17 cellular contexts compared by ENCODE assay signal in the genomic region with DNA sequence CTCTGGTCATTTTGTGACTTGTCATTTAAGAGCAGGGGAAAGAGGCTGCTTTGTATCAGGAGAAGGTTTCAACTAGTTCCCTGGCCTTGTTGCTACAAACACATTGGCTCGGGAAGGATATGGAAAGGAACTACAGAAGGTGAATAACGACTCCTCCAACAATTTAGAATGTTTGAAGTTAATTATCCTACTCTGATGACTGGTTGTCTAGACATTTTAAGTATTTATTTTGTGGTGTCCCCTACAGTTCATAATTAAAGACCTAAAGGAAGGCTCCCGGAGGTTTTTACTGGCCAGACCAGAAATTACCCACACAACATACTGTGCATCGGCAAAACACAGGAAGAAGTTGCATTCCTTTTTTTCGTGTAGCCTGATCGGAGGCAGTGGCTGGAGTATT.
DNase-seq lines count a peak whose midpoint lies in the region.
"Had no signal": no experiment of that assay in that cellular context is flagged by ENCODE, and none has a peak within 500 bp of the region (broad histone marks: within the 10 kb centered on the region; RNA-seq: fewer than 3 reads in every experiment).

No MANE protein-coding gene starts in this region.

- no peaks in the 10 kb centered on the region for H4K20me1 ChIP-seq in GM23248 (ENCODE audit: insufficient read depth)

- no peak overlapping the region for H3K14ac ChIP-seq in trophoblast cell (ENCODE audit: low read length)

- no peak overlapping the region for H3K4ac ChIP-seq in trophoblast cell (ENCODE audit: low read depth, low read length)

- no peaks in the 10 kb centered on the region for H3K9me3 ChIP-seq in GM23248 (ENCODE audit: low read depth)
- no peaks in the 10 kb centered on the region for H3K9me3 ChIP-seq in trophoblast cell (ENCODE audit: insufficient read depth, low read depth, low read length)
- H3K9me3 ChIP-seq: SK-N-SH had no signal

- no peak overlapping the region for H4K8ac ChIP-seq in trophoblast cell (ENCODE audit: low read depth, low read length)

- H2BK120ac ChIP-seq in trophoblast cell (ENCODE audit: insufficient read depth, low read length, poor library complexity) = no peak overlapping the region

- no peak overlapping the region for H4K91ac ChIP-seq in trophoblast cell (ENCODE audit: low read depth, low read length)

- H3K36me3 ChIP-seq in GM23248 (ENCODE audit: low read depth) = no peaks in the 10 kb centered on the region
- H3K36me3 ChIP-seq in trophoblast cell (ENCODE audit: control insufficient read depth in 1 of 2, insufficient read depth in 2 of 2, low read length in 2 of 2) = no peaks in the 10 kb centered on the region

- H3K4me1 ChIP-seq in GM23248 (ENCODE audit: insufficient read depth) (peaks cover 22% of the 10 kb centered on the region), trophoblast cell (ENCODE audit: control insufficient read depth in 1 of 2, insufficient read depth in 2 of 2, low read length in 2 of 2) (peaks cover 3 to 6% of the 10 kb centered on the region in 2 experiments)

- in situ Hi-C loops in GM23248 (cut with MboI) = no loop called here

- H4K12ac ChIP-seq in trophoblast cell (ENCODE audit: low read depth, low read length) = no peak overlapping the region

- H2BK5ac ChIP-seq in trophoblast cell (ENCODE audit: low read depth, low read length, poor library complexity) = no peak overlapping the region

- H3K27me3 ChIP-seq in GM23248 (replicated peaks; ENCODE audit: insufficient read depth) (no peaks in the 10 kb centered on the region), trophoblast cell (ENCODE audit: insufficient read depth, low read length) (no peaks in the 10 kb centered on the region)

- H2AFZ ChIP-seq in GM23248 = peak overlapping the region; percentile 69
- H2AFZ ChIP-seq in trophoblast cell (ENCODE audit: insufficient read depth, low read length, poor library complexity) = no peak overlapping the region

- H2BK12ac ChIP-seq in trophoblast cell (ENCODE audit: low read length) = no peak overlapping the region

- H3F3A ChIP-seq in GM23248 (ENCODE audit: insufficient read depth) = no peaks in the 10 kb centered on the region

- no peaks in the 10 kb centered on the region for H3K9me2 ChIP-seq in GM23248 (ENCODE audit: insufficient read depth)
- H3K9me2 ChIP-seq: SK-N-SH had no signal

- 11 to 23% methylated on average over 6 of the region's 6 CpGs for WGBS in GM23248 (ENCODE audit: low coverage in 1 of 2, low lambda C conversion rate in 2 of 2, missing lambda C conversion rate in 2 of 2), 2 experiments
- no CpG with 5 or more reads among the region's 6 CpGs for WGBS in trophoblast cell (ENCODE audit: extremely low coverage, insufficient coverage, insufficient read length)

- no peak overlapping the region for H2AK5ac ChIP-seq in trophoblast cell (ENCODE audit: low read length)

- H3K4me3 ChIP-seq in GM23248 (no peak overlapping the region), trophoblast cell (ENCODE audit: low read depth, low read length) (no peak overlapping the region)

- H3K79me1 ChIP-seq in trophoblast cell (ENCODE audit: low read length) = no peaks in the 10 kb centered on the region

- H3K23ac ChIP-seq in trophoblast cell (ENCODE audit: low read length) = no peak overlapping the region

- H3K18ac ChIP-seq in trophoblast cell (ENCODE audit: low read length) = no peak overlapping the region

- H3K4me2 ChIP-seq in GM23248 (ENCODE audit: unreplicated experiment) (peak overlapping the region; percentile 38), trophoblast cell (ENCODE audit: low read length) (no peak overlapping the region)
- H3K4me2 ChIP-seq: SK-N-SH had no signal

- DNase-seq in NCI-H1105 treated with DMSO at 0.1 percent for 48 hours (lab: John Stamatoyannopoulos, UW) = peak; percentile 4
- no peak for DNase-seq in NCI-H1105 (lab: John Stamatoyannopoulos, UW)
- DNase-seq in GM23248 = peak; percentile 23
- peak; percentile 86 for DNase-seq in astrocyte of the hippocampus (ENCODE audit: low read depth, low spot score)
- DNase-seq in trophoblast cell = no peak
- no peak for DNase-seq in CD1c-positive myeloid dendritic cell (ENCODE audit: extremely low spot score)
- no peak for DNase-seq in occipital lobe (lab: John Stamatoyannopoulos, UW)
- DNase-seq in NCI-H1694 (lab: John Stamatoyannopoulos, UW) = no peak
- DNase-seq: CD4-positive, CD25-positive, alpha-beta regulatory T cell; Kasumi-1; NCI-H1930; NCI-H446 treated with DMSO at 0.1 percent for 48 hours; NCI-H82; Right ventricle myocardium superior; SK-N-SH had no signal

- H3K9ac ChIP-seq in GM23248 (no peak overlapping the region), trophoblast cell (ENCODE audit: low read length) (no peak overlapping the region)
- H3K9ac ChIP-seq: SK-N-SH had no signal

- no peak overlapping the region for H3K27ac ChIP-seq in GM23248
- H3K27ac ChIP-seq in trophoblast cell (ENCODE audit: low read depth, low read length) = peak overlapping the region; percentile 77
- H3K27ac ChIP-seq: 22Rv1, HL-60 had no signal

- H3K79me2 ChIP-seq in GM23248 (ENCODE audit: insufficient read depth) (no peaks in the 10 kb centered on the region), trophoblast cell (ENCODE audit: control insufficient read depth, insufficient read depth, low read length, poor library complexity) (no peaks in the 10 kb centered on the region)

Comparison
In these comparisons a context has a peak if more than half of its experiments do, and no peak if none do; other contexts are left out.
1. DNase-seq: peak in NCI-H1105 treated with DMSO at 0.1 percent for 48 hours (single experiment), GM23248 (single experiment) and astrocyte of the hippocampus (single experiment); none in NCI-H1105 (single experiment), trophoblast cell (0 of 2), CD1c-positive myeloid dendritic cell (single experiment), occipital lobe (single experiment) and NCI-H1694 (single experiment).